Comparison of ENCODE assay signal across 22 cellular contexts in genomic region chr16:51328708-51329107, GRCh38.
"Had no signal": no experiment of that assay in that cellular context is flagged by ENCODE, and none has a peak within 500 bp of the region (broad histone marks: within the 10 kb centered on the region; RNA-seq: fewer than 3 reads in every experiment).

No MANE protein-coding gene starts in this region.

- H3K79me2 ChIP-seq: parathyroid adenoma had no signal

- H3K36me3 ChIP-seq: heart right ventricle, left ventricle myocardium inferior, lower lobe of right lung, thoracic aorta, transverse colon had no signal

- H3K27me3 Mint-ChIP-seq: naive thymus-derived CD4-positive, alpha-beta T cell; stimulated activated naive B cell treated with anti-CD40 and anti-IgM and Interleukin-4, amounts not matched to agents 10 μg/mL and 1 μg/mL and 100 μg/mL, for 72 hours; stimulated activated naive CD8-positive, alpha-beta T cell treated with anti-CD3 and anti-CD28 coated beads, Interleukin-15, amount 100 ng/mL, for 72 hours had no signal

- DNase-seq: central memory CD4-positive, alpha-beta T cell; effector CD4-positive, alpha-beta T cell; endodermal cell; erythroblast; heart right ventricle; hypothalamus; left ventricle myocardium inferior; lower lobe of right lung; mesendoderm; naive thymus-derived CD4-positive, alpha-beta T cell; stimulated activated CD4-positive, alpha-beta T cell treated with anti-CD3 and anti-CD28 coated beads, Interleukin-2, amount 100 ng/mL, for 24 hours; stimulated activated CD4-positive, alpha-beta T cell treated with anti-CD3 and anti-CD28 coated beads, Interleukin-4, amount 100 ng/mL, for 4 hours; stimulated activated naive B cell treated with anti-CD40 and anti-IgM and Interleukin-4, amounts not matched to agents 10 μg/mL and 1 μg/mL and 100 μg/mL, for 72 hours; stimulated activated naive CD8-positive, alpha-beta T cell treated with anti-CD3 and anti-CD28 coated beads, Interleukin-15, amount 100 ng/mL, for 72 hours; transverse colon had no signal

- H3K4me3 Mint-ChIP-seq: endodermal cell; naive thymus-derived CD4-positive, alpha-beta T cell; stimulated activated naive B cell treated with anti-CD40 and anti-IgM and Interleukin-4, amounts not matched to agents 10 μg/mL and 1 μg/mL and 100 μg/mL, for 72 hours; stimulated activated naive CD8-positive, alpha-beta T cell treated with anti-CD3 and anti-CD28 coated beads, Interleukin-15, amount 100 ng/mL, for 72 hours had no signal

- H3K9me3 ChIP-seq: heart right ventricle, lower lobe of right lung, thoracic aorta, transverse colon had no signal

- H3K4me1 ChIP-seq: heart right ventricle, left ventricle myocardium inferior, lower lobe of right lung, parathyroid adenoma, transverse colon had no signal

- H3K27ac Mint-ChIP-seq: endodermal cell; naive thymus-derived CD4-positive, alpha-beta T cell; stimulated activated naive B cell treated with anti-CD40 and anti-IgM and Interleukin-4, amounts not matched to agents 10 μg/mL and 1 μg/mL and 100 μg/mL, for 72 hours had no signal

- ATAC-seq: heart right ventricle; lower lobe of right lung; naive thymus-derived CD4-positive, alpha-beta T cell; sciatic nerve; stimulated activated naive B cell treated with anti-CD40 and anti-IgM and Interleukin-4, amounts not matched to agents 10 μg/mL and 1 μg/mL and 100 μg/mL, for 72 hours; stimulated activated naive CD8-positive, alpha-beta T cell treated with anti-CD3 and anti-CD28 coated beads, Interleukin-15, amount 100 ng/mL, for 72 hours had no signal

- H3K27ac ChIP-seq: coronary artery, heart right ventricle, left ventricle myocardium inferior, lower lobe of right lung, parathyroid adenoma, skin epidermis, thoracic aorta, transverse colon had no signal

- H2AFZ ChIP-seq: parathyroid adenoma had no signal

- H3K27me3 ChIP-seq: transverse colon had no signal

- H3K9ac ChIP-seq: parathyroid adenoma had no signal

- H3K4me3 ChIP-seq: coronary artery, heart right ventricle, left ventricle myocardium inferior, lower lobe of right lung, skin epidermis, thoracic aorta, transverse colon had no signal

- H3K4me1 Mint-ChIP-seq: endodermal cell; naive thymus-derived CD4-positive, alpha-beta T cell; stimulated activated naive B cell treated with anti-CD40 and anti-IgM and Interleukin-4, amounts not matched to agents 10 μg/mL and 1 μg/mL and 100 μg/mL, for 72 hours; stimulated activated naive CD8-positive, alpha-beta T cell treated with anti-CD3 and anti-CD28 coated beads, Interleukin-15, amount 100 ng/mL, for 72 hours had no signal

- FAIRE-seq: endothelial cell of umbilical vein, keratinocyte had no signal

- H3K36me3 Mint-ChIP-seq: naive thymus-derived CD4-positive, alpha-beta T cell; stimulated activated naive B cell treated with anti-CD40 and anti-IgM and Interleukin-4, amounts not matched to agents 10 μg/mL and 1 μg/mL and 100 μg/mL, for 72 hours had no signal
